8 cellular contexts compared by ENCODE assay signal in the genomic region with DNA sequence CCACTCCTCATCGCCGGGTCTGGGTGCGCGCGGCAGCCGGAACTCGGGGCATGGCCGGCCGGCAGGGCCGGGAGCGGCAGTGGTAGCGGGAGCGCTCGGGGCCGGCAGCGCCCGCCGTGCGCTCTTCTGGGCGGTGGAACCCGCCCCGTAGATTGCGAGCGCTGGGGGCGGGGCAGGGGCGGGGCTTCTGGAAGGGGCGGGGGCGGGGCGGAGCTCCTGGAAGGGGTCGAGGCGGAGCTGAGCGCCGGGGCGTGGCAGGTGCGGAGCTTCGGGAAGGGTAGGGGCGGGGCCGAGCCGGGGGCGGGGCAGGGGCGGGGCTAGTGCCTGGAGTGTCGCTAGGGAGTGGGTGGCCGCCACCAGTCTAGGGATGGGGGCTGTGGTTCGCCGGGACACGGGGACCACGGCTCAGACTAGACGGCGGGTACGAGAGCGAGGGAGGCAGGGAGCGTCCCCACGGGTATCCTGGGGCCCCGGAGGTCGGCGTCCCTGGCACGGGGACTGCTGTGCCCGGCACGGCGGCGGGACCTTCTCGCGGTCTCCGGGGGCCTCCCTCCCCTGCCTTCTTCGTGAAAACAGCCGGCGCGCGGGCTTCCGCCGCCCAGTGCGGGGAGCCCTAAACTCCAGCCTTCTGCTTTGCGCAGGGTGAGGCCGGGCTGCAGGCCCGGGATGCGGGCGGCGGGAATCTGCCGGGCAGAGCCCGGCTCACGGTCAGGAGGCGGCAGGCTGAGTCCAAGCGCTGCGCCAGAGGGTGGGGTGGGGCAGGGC. TPM values are rescaled to one million over a fixed set of nuclear protein-coding genes. Genes with fewer than 3 reads are reported as not detected.
A peak's percentile ranks its signal among the peaks of the same experiment; 100 is the strongest.
DNase-seq lines count a peak whose midpoint lies in the region; ATAC-seq and TF ChIP-seq lines count a peak whose summit lies in the region.

A gene (minus strand): TSS at position 128 of the 765 bp plus-strand sequence. CDS start 117 bp downstream, at position 11.

- intact Hi-C loops in Caco-2 (cut with micrococcal nuclease; ENCODE audit: unreplicated experiment): loop anchor here (1.0 kb wide), 1 partner anchor 27 kb away; no protein-coding TSS in a partner anchor

- peaks cover 6% of the 10 kb centered on the region for H3K4me1 Mint-ChIP-seq in Caco-2 (ENCODE audit: low read depth, unreplicated experiment)
- H3K4me1 Mint-ChIP-seq in natural killer cell treated with Interleukin-12 subunit alpha and Interleukin-12 subunit beta and Interleukin-15 and Interleukin-18, amount 100 ng/mL, for 72 hours (ENCODE audit: low read depth in 2 of 2): peaks cover 13 to 21% of the 10 kb centered on the region in 2 donors
- H3K4me1 Mint-ChIP-seq in stimulated activated memory B cell treated with anti-CD40 and anti-IgM and Interleukin-4, amounts not matched to agents 10 μg/mL and 1 μg/mL and 100 μg/mL, for 72 hours: peaks cover 8% of the 10 kb centered on the region

- peak within 1 kb of the TSS; percentile 61 for H3K27ac Mint-ChIP-seq in Caco-2 (ENCODE audit: unreplicated experiment)
- no peak within 1 kb of the TSS for H3K27ac Mint-ChIP-seq in natural killer cell treated with Interleukin-12 subunit alpha and Interleukin-12 subunit beta and Interleukin-15 and Interleukin-18, amount 100 ng/mL, for 72 hours
- no peak within 1 kb of the TSS for H3K27ac Mint-ChIP-seq in stimulated activated memory B cell treated with anti-CD40 and anti-IgM and Interleukin-4, amounts not matched to agents 10 μg/mL and 1 μg/mL and 100 μg/mL, for 72 hours

- POLR2A ChIA-PET in Caco-2 (lab: Charles Lee): interaction anchor here (0.6 to 0.7 kb wide), 5 partner anchors 16 to 49 kb away, joined by 3 to 4 read pairs (median 4); no protein-coding TSS in a partner anchor

- H3K36me3 ChIP-seq in Caco-2 (ENCODE audit: control insufficient read depth, insufficient read depth, low read length) (no peaks in the 10 kb centered on the region), Peyer's patch (no peaks in the 10 kb centered on the region)

- no peak for TF ChIP-seq POLR2A in Peyer's patch (IDR thresholded peaks at IDR 0.05)

- peaks cover 6% of the 10 kb centered on the region for H3K36me3 Mint-ChIP-seq in Caco-2 (ENCODE audit: insufficient read depth, unreplicated experiment)
- no peaks in the 10 kb centered on the region for H3K36me3 Mint-ChIP-seq in natural killer cell treated with Interleukin-12 subunit alpha and Interleukin-12 subunit beta and Interleukin-15 and Interleukin-18, amount 100 ng/mL, for 72 hours
- no peaks in the 10 kb centered on the region for H3K36me3 Mint-ChIP-seq in stimulated activated memory B cell treated with anti-CD40 and anti-IgM and Interleukin-4, amounts not matched to agents 10 μg/mL and 1 μg/mL and 100 μg/mL, for 72 hours

- H3K4me1 ChIP-seq in Caco-2 (peaks cover 4% of the 10 kb centered on the region; the same call in 1 of the 2 replicates), Peyer's patch (peaks cover 0 to 19% (median 9%) of the 10 kb centered on the region in 4 donors)

- peaks cover 4% of the 10 kb centered on the region for H3K27me3 Mint-ChIP-seq in Caco-2 (ENCODE audit: insufficient read depth, unreplicated experiment)
- no peaks in the 10 kb centered on the region for H3K27me3 Mint-ChIP-seq in natural killer cell treated with Interleukin-12 subunit alpha and Interleukin-12 subunit beta and Interleukin-15 and Interleukin-18, amount 100 ng/mL, for 72 hours
- H3K27me3 Mint-ChIP-seq in stimulated activated memory B cell treated with anti-CD40 and anti-IgM and Interleukin-4, amounts not matched to agents 10 μg/mL and 1 μg/mL and 100 μg/mL, for 72 hours: peaks cover 21% of the 10 kb centered on the region

- no peaks in the 10 kb centered on the region for H3K9me3 ChIP-seq in Caco-2
- no peaks in the 10 kb centered on the region for H3K9me3 ChIP-seq in Peyer's patch

- no TSS peak for BruUV-seq in Caco-2 (replicated peaks; lab: Mats Ljungman, UMichigan)

- ATAC-seq in GM19467 (IDR thresholded peaks at IDR 0.05; ENCODE audit: unreplicated experiment): peak; percentile 71
- ATAC-seq in natural killer cell treated with Interleukin-12 subunit alpha and Interleukin-12 subunit beta and Interleukin-15 and Interleukin-18, amount 100 ng/mL, for 72 hours: peak; percentile 90 to 94
- peak; percentile 92 for ATAC-seq in stimulated activated memory B cell treated with anti-CD40 and anti-IgM and Interleukin-4, amounts not matched to agents 10 μg/mL and 1 μg/mL and 100 μg/mL, for 72 hours

- peak; percentile 90 to 91 for DNase-seq in Caco-2
- peak; percentile 99 for DNase-seq in HK-2 (ENCODE audit: unreplicated experiment)
- DNase-seq in Peyer's patch: peak; percentile 93 to 98 (median 96)
- peak; percentile 76 to 87 for DNase-seq in activated T-helper 1 cell treated with anti-CD3 and anti-CD28 coated beads, Interleukin-2, amount 50 U/mL, for 16 hours (ENCODE audit: low read depth in 1 of 2, low spot score in 1 of 2)
- DNase-seq in fibroblast of mammary gland (ENCODE audit: low read depth): peak; percentile 84
- DNase-seq in natural killer cell treated with Interleukin-12 subunit alpha and Interleukin-12 subunit beta and Interleukin-15 and Interleukin-18, amount 100 ng/mL, for 72 hours (ENCODE audit: low spot score): peak; percentile 88

- H3K27me3 ChIP-seq in Caco-2 (replicated peaks; ENCODE audit: control insufficient read depth, insufficient read depth, low read length) (no peaks in the 10 kb centered on the region), Peyer's patch (no peaks in the 10 kb centered on the region)

- H3K9me3 Mint-ChIP-seq in Caco-2 (ENCODE audit: unreplicated experiment): peaks cover under 1% of the 10 kb centered on the region
- no peaks in the 10 kb centered on the region for H3K9me3 Mint-ChIP-seq in natural killer cell treated with Interleukin-12 subunit alpha and Interleukin-12 subunit beta and Interleukin-15 and Interleukin-18, amount 100 ng/mL, for 72 hours
- no peaks in the 10 kb centered on the region for H3K9me3 Mint-ChIP-seq in stimulated activated memory B cell treated with anti-CD40 and anti-IgM and Interleukin-4, amounts not matched to agents 10 μg/mL and 1 μg/mL and 100 μg/mL, for 72 hours

- H3K4me3 ChIP-seq in Caco-2 (ENCODE audit: low read depth, low read length): peak within 1 kb of the TSS; percentile 94
- H3K4me3 ChIP-seq in Peyer's patch: peak within 1 kb of the TSS; percentile 55 to 88 (median 72)
- peak within 1 kb of the TSS; percentile 69 for H3K4me3 ChIP-seq in fibroblast of mammary gland (ENCODE audit: control insufficient read depth, low read depth, low read length)

- TF ChIP-seq CTCF in Caco-2 (IDR thresholded peaks at IDR 0.05; ENCODE audit: insufficient read depth in 1 of 2, low read depth in 1 of 2, low read length in 1 of 2, severe bottlenecking in 1 of 2, unreplicated experiment in 1 of 2): no peak
- TF ChIP-seq CTCF in Peyer's patch (IDR thresholded peaks at IDR 0.05): no peak
- TF ChIP-seq CTCF in fibroblast of mammary gland (conservative IDR thresholded peaks at IDR 0.05; ENCODE audit: control insufficient read depth, insufficient read depth, low read depth, low read length): no peak

- peak within 1 kb of the TSS; percentile 53 to 80 (median 68) for H3K27ac ChIP-seq in Peyer's patch

- H3K4me3 Mint-ChIP-seq in Caco-2 (ENCODE audit: unreplicated experiment): peak within 1 kb of the TSS; percentile 91
- peak within 1 kb of the TSS; percentile 95 for H3K4me3 Mint-ChIP-seq in natural killer cell treated with Interleukin-12 subunit alpha and Interleukin-12 subunit beta and Interleukin-15 and Interleukin-18, amount 100 ng/mL, for 72 hours
- H3K4me3 Mint-ChIP-seq in stimulated activated memory B cell treated with anti-CD40 and anti-IgM and Interleukin-4, amounts not matched to agents 10 μg/mL and 1 μg/mL and 100 μg/mL, for 72 hours: peak within 1 kb of the TSS; percentile 87

- CTCF ChIA-PET in Caco-2 (lab: Charles Lee): interaction anchor here (0.6 to 1.0 kb wide), 3 partner anchors 28 to 285 kb away, joined by 3 to 5 read pairs (median 5); no protein-coding TSS in a partner anchor

RNA-seq across cellular contexts. Expression of the gene that starts here (rescaled TPM):
- total RNA-seq in Caco-2 (2022) (11.9 and 13.3 TPM in 2 replicates), Peyer's patch (10 to 100 TPM in 1 of 4 donors, 1 to 10 TPM in 2, under 1 TPM in 1; 0.35 to 23.9 (median 4.4) TPM)
- 10 to 100 TPM; 29.2 to 34.6 TPM for total RNA-seq in natural killer cell treated with Interleukin-12 subunit alpha and Interleukin-12 subunit beta and Interleukin-15 and Interleukin-18, amount 100 ng/mL, for 72 hours

Comparison
In these comparisons a context has a peak if more than half of its experiments do, and no peak if none do; other contexts are left out.
1. Peak in every context shown above with its lines: DNase-seq, ATAC-seq, H3K4me3 ChIP-seq and H3K27ac ChIP-seq.